10 cellular contexts compared by ENCODE assay signal in genomic region chr7:144384555-144385245, GRCh38. TPM values are rescaled to one million over a fixed set of nuclear protein-coding genes. Genes with fewer than 3 reads are reported as not detected.
DNase-seq lines count a peak whose midpoint lies in the region; ATAC-seq, FAIRE-seq and TF ChIP-seq lines count a peak whose summit lies in the region.
"Had no signal": no experiment of that assay in that cellular context is flagged by ENCODE, and none has a peak within 500 bp of the region (broad histone marks: within the 10 kb centered on the region; RNA-seq: fewer than 3 reads in every experiment).

No MANE protein-coding gene starts in this region.

- WGBS in H1 (ENCODE audit: extremely low coverage in 1 of 2, insufficient coverage in 1 of 2, insufficient read length in 1 of 2, insufficient replicate concordance in 2 of 2, low coverage in 1 of 2, low lambda C conversion rate in 2 of 2, missing lambda C conversion rate in 1 of 2), 2 experiments, result 80% methylated on average over 12 of the region's 12 CpGs; no CpG with 5 or more reads in 1 of the 2 experiments

- peak overlapping the region; percentile 74 for H3K27ac Mint-ChIP-seq in Calu3 (ENCODE audit: unreplicated experiment)

- no peak for ATAC-seq in GM21447 (IDR thresholded peaks at IDR 0.05; ENCODE audit: unreplicated experiment)

- peaks cover 49% of the 10 kb centered on the region for H3K4me1 Mint-ChIP-seq in Calu3 (ENCODE audit: low read depth, unreplicated experiment)
- H3K4me1 Mint-ChIP-seq: central memory CD8-positive, alpha-beta T cell had no signal

- TF ChIP-seq POLR2A in H1 (IDR thresholded peaks at IDR 0.05; ENCODE audit: control extremely low read depth in 1 of 2, low read depth in 2 of 2, low read length in 2 of 2), result no peak

- no peak overlapping the region for H3K4me2 ChIP-seq in H1 (ENCODE audit: insufficient read depth in 1 of 2, low read depth in 2 of 2, low read length in 2 of 2)

- no peaks in the 10 kb centered on the region for H3K9me3 Mint-ChIP-seq in Calu3 (ENCODE audit: low read depth, unreplicated experiment)
- H3K9me3 Mint-ChIP-seq: central memory CD8-positive, alpha-beta T cell had no signal

- BruUV-seq in Calu3 (replicated peaks; lab: Mats Ljungman, UMichigan), result no TSS peak

- no peak overlapping the region for H3K14ac ChIP-seq in H1 (ENCODE audit: insufficient read length)

- FAIRE-seq in H1 (lab: Jason Lieb, UNC), result no peak

- no peak overlapping the region for H4K5ac ChIP-seq in H1 (ENCODE audit: insufficient read length, low read depth, low read length)

- H4K8ac ChIP-seq in H1 (ENCODE audit: extremely low read depth, insufficient read depth, low read length), result no peak overlapping the region

- no peak overlapping the region for H3K27ac ChIP-seq in H1 (ENCODE audit: low read depth, low read length)

- no peak overlapping the region; a peak in 2 of 7 replicates for H3K9ac ChIP-seq in H1 (replicated peaks in 1 of 4; ENCODE audit: extremely low read depth in 1 of 4, low read depth in 3 of 4, low read length in 3 of 4)

- H3K23ac ChIP-seq in H1 (ENCODE audit: insufficient read length), result no peak overlapping the region

- H3K36me3 Mint-ChIP-seq in Calu3 (ENCODE audit: insufficient read depth, unreplicated experiment), result peaks cover 16% of the 10 kb centered on the region

- no peak for TF ChIP-seq RAD21 in H1 (IDR thresholded peaks at IDR 0.05 in 1 of 2, conservative IDR thresholded peaks at IDR 0.05 in 1 of 2; ENCODE audit: low read depth in 2 of 2, low read length in 2 of 2)

- H3K9me3 ChIP-seq in H1 (ENCODE audit: insufficient read depth in 2 of 2, low read depth in 1 of 2, low read length in 1 of 2), result no peaks in the 10 kb centered on the region

- POLR2A ChIA-PET in H1 (lab: Charles Lee; ENCODE audit: partially characterized antibody), result no interaction called here

- TF ChIP-seq EP300 in H1 (IDR thresholded peaks at IDR 0.05; ENCODE audit: borderline replicate concordance in 1 of 2, low read depth in 2 of 2, low read length in 2 of 2), result no peak

- H3K79me1 ChIP-seq in H1 (ENCODE audit: low read depth, low read length), result no peaks in the 10 kb centered on the region

- H3K27me3 ChIP-seq in H1 (replicated peaks in 1 of 4; ENCODE audit: control insufficient read depth in 3 of 4, extremely low read depth in 1 of 4, insufficient read depth in 3 of 4, low read length in 3 of 4), result no peaks in the 10 kb centered on the region

- no peaks in the 10 kb centered on the region for H4K20me1 ChIP-seq in H1 (replicated peaks in 1 of 2; ENCODE audit: control insufficient read depth in 1 of 2, insufficient read depth in 2 of 2, low read length in 2 of 2)

- 0 out of 2 replicates have a peak overlapping the region, but pooled peaks have one; percentile 72 for H2BK15ac ChIP-seq in H1 (ENCODE audit: low read length)

- peak overlapping the region; percentile 55; the same call in 1 of the 2 replicates for H2BK20ac ChIP-seq in H1 (ENCODE audit: low read length)

- no peak overlapping the region for H3K4me3 ChIP-seq in H1 (ENCODE audit: extremely low read depth in 1 of 4, insufficient read depth in 2 of 4, low read depth in 3 of 4, low read length in 4 of 4)
- no peak overlapping the region for H3K4me3 ChIP-seq in retinal pigment epithelial cell (ENCODE audit: low read length)

- no peak overlapping the region for H2AFZ ChIP-seq in H1 (ENCODE audit: low read length)

- no peaks in the 10 kb centered on the region for H3K79me2 ChIP-seq in H1 (ENCODE audit: control insufficient read depth in 1 of 2, insufficient read depth in 2 of 2, low read length in 2 of 2)

- H3K23me2 ChIP-seq in H1 (ENCODE audit: low read depth, low read length), result peaks cover 2% of the 10 kb centered on the region; the same call in 1 of the 2 replicates

- H3K4me1 ChIP-seq in H1 (replicated peaks in 1 of 4; ENCODE audit: control insufficient read depth in 3 of 4, insufficient read depth in 4 of 4, low read length in 3 of 4), result peaks cover 0 to 7% (median 4%) of the 10 kb centered on the region in 4 experiments; a peak in 4 of 7 replicates

- peak overlapping the region; percentile 45; the same call in 1 of the 2 replicates for H2BK5ac ChIP-seq in H1 (ENCODE audit: low read depth, low read length)

- no peak overlapping the region for H3K56ac ChIP-seq in H1 (replicated peaks; ENCODE audit: insufficient read length, low read depth, low read length)

- TF ChIP-seq CTCF in Calu3 (IDR thresholded peaks at IDR 0.05; ENCODE audit: unreplicated experiment) (no peak), H1 (IDR thresholded peaks at IDR 0.05; ENCODE audit: control extremely low read depth in 1 of 3, insufficient read depth in 1 of 3, low read depth in 1 of 3, low read length in 3 of 3) (no peak), retinal pigment epithelial cell (conservative IDR thresholded peaks at IDR 0.05; ENCODE audit: low read depth, low read length) (no peak)

- no peak overlapping the region for H2BK120ac ChIP-seq in H1 (replicated peaks; ENCODE audit: low read depth, low read length)

- intact Hi-C loops in Calu3 (cut with micrococcal nuclease; ENCODE audit: unreplicated experiment), result no loop called here

- CTCF ChIA-PET in Calu3 (lab: Charles Lee) (no interaction called here), H1 (lab: Charles Lee; ENCODE audit: partially characterized antibody) (interaction anchor here (0.6 to 2.4 kb wide), 7 partner anchors 9 to 207 kb away, joined by 3 to 8 read pairs (median 3); no protein-coding TSS in a partner anchor)

- H4K91ac ChIP-seq in H1 (replicated peaks; ENCODE audit: insufficient read length, low read length), result peak overlapping the region; percentile 34

- DNase-seq in Calu3 (peak; percentile 65), NCI-H226 (peak; percentile 67), H1 (ENCODE audit: low read depth in 1 of 2, low spot score in 2 of 2) (peak; percentile 34 to 45), retinal pigment epithelial cell (ENCODE audit: low read depth) (peak; percentile 56), dedifferentiated amniotic fluid mesenchymal stem cell (ENCODE audit: extremely low spot score) (no peak), SKM-1 (lab: John Stamatoyannopoulos, UW; ENCODE audit: unreplicated experiment) (no peak)
- no peak for DNase-seq in effector CD8-positive, alpha-beta T cell (lab: John Stamatoyannopoulos, UW)

- H3K4me3 Mint-ChIP-seq in Calu3 (ENCODE audit: low read depth, unreplicated experiment), result peak overlapping the region; percentile 57
- H3K4me3 Mint-ChIP-seq: central memory CD8-positive, alpha-beta T cell had no signal

- peak overlapping the region; percentile 64; the same call in 1 of the 2 replicates for H2BK12ac ChIP-seq in H1 (ENCODE audit: low read depth, low read length)

- no peak overlapping the region for H3K18ac ChIP-seq in H1 (ENCODE audit: extremely low read depth, low read length)

- H2AK5ac ChIP-seq in H1 (ENCODE audit: low read depth, low read length), result no peak overlapping the region

- H3K4ac ChIP-seq in H1 (replicated peaks; ENCODE audit: insufficient read length, low read depth, low read length), result no peak overlapping the region

- H3K27me3 Mint-ChIP-seq in Calu3 (ENCODE audit: unreplicated experiment), result no peaks in the 10 kb centered on the region
- H3K27me3 Mint-ChIP-seq: central memory CD8-positive, alpha-beta T cell had no signal

- peaks cover 0 to 10% (median 5%) of the 10 kb centered on the region in 4 experiments; a peak in 4 of 8 replicates for H3K36me3 ChIP-seq in H1 (ENCODE audit: control insufficient read depth in 2 of 4, insufficient read depth in 4 of 4, low read length in 3 of 4)

TF ChIP-seq in H1, 55 proteins besides CTCF, POLR2A, EP300 and RAD21:
- TF ChIP-seq E2F6 (IDR thresholded peaks at IDR 0.05) (no peak), JUND (IDR thresholded peaks at IDR 0.05; ENCODE audit: low read length) (peak; percentile 68; the same call in 1 of the 2 replicates)

RNA-seq across cellular contexts. Expression of gene NOBOX, which starts 18.8 kb away (rescaled TPM):
- total RNA-seq in Calu3 (2022), result not detected in 2 replicates
- total RNA-seq in H1 (2021; fragmentation: NEBNext Ultra II Directional; extraction: Animal tissue kit (Norgen Biotek cat#: 25700)), result not detected in 2 replicates
- not detected in 2 replicates for polyA plus RNA-seq in H1 (2011; rRNA removed)
- not detected for polyA plus RNA-seq in H1 (2011; cell fraction: cytosol; rRNA removed)
- not detected for polyA plus RNA-seq in H1 (2011; cell fraction: nucleus; rRNA removed)
- polyA plus RNA-seq in H1 (2012, experiment 1 of 2), result not detected in 4 replicates
- polyA plus RNA-seq in H1 (2012, experiment 2 of 2), result not detected
- not detected for polyA plus RNA-seq in H1 (2013, experiment 1 of 2)
- not detected for polyA plus RNA-seq in H1 (2013, experiment 2 of 2)
- not detected in 2 replicates for polyA minus RNA-seq in H1 (2011; rRNA and poly(A)+ RNA removed)
- polyA minus RNA-seq in H1 (2011; cell fraction: cytosol; rRNA and poly(A)+ RNA removed), result not detected
- polyA minus RNA-seq in H1 (2011; cell fraction: nucleus; rRNA and poly(A)+ RNA removed), result not detected
- total RNA-seq: posterior vena cava had no signal

RNA-seq across cellular contexts. Expression of gene ARHGEF5, which starts 29.5 kb away (rescaled TPM):
- total RNA-seq in Calu3 (2022), result 51.5 and 59.4 TPM in 2 replicates
- 32.7 and 34.6 TPM in 2 replicates for total RNA-seq in H1 (2021; fragmentation: NEBNext Ultra II Directional; extraction: Animal tissue kit (Norgen Biotek cat#: 25700))
- 12.8 and 22.2 TPM in 2 replicates for polyA plus RNA-seq in H1 (2011; rRNA removed)
- polyA plus RNA-seq in H1 (2011; cell fraction: cytosol; rRNA removed), result 15.8 TPM
- polyA plus RNA-seq in H1 (2011; cell fraction: nucleus; rRNA removed), result 34.4 TPM
- 14.2 to 19.3 TPM (median 16.3 TPM) in 4 replicates for polyA plus RNA-seq in H1 (2012, experiment 1 of 2)
- polyA plus RNA-seq in H1 (2012, experiment 2 of 2), result 11.5 TPM
- polyA plus RNA-seq in H1 (2013, experiment 1 of 2), result 25.1 TPM
- 21.8 TPM for polyA plus RNA-seq in H1 (2013, experiment 2 of 2)
- 37.9 and 46.2 TPM in 2 replicates for polyA minus RNA-seq in H1 (2011; rRNA and poly(A)+ RNA removed)
- 18.1 TPM for polyA minus RNA-seq in H1 (2011; cell fraction: cytosol; rRNA and poly(A)+ RNA removed)
- 41.4 TPM for polyA minus RNA-seq in H1 (2011; cell fraction: nucleus; rRNA and poly(A)+ RNA removed)

Comparison
In these comparisons a context has a peak if more than half of its experiments do, and no peak if none do; other contexts are left out.
1. DNase-seq: peak in Calu3 (single experiment), NCI-H226 (single experiment), H1 (2 of 2) and retinal pigment epithelial cell (single experiment); none in dedifferentiated amniotic fluid mesenchymal stem cell (single experiment), SKM-1 (single experiment) and effector CD8-positive, alpha-beta T cell (single experiment).